2 cellular contexts compared by ENCODE assay signal in the genomic region with DNA sequence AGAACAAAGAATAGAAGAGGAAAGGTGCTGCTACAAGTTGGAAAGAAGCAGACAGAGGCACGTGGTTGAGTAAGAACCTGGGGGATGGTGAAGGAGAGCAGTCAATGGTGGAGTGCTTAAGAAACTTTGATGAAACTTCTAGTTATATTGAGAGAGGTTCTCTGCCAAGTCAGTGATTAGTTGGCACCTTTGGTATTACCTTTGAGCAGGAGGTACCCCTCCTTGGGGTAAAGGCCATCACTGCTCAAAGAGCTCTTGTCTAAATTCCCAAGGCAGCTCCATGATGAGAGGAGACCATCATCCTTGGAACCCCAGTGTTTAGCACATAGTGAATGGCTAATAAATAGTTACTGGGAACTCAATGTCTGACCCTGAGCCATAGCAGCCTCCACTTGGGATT.
A peak's percentile ranks its signal among the peaks of the same experiment; 100 is the strongest.
TF ChIP-seq lines count a peak whose summit lies in the region.

No MANE protein-coding gene starts in this region.

TF ChIP-seq in HepG2, 621 proteins besides CTCF, POLR2A, EP300 and RAD21:
- TF ChIP-seq ELF3 (CRISPR knock-in tag; IDR thresholded peaks at IDR 0.05): 0 out of 2 replicates have a peak, but pooled peaks have one; percentile 12
- TF ChIP-seq, protein P1, sequence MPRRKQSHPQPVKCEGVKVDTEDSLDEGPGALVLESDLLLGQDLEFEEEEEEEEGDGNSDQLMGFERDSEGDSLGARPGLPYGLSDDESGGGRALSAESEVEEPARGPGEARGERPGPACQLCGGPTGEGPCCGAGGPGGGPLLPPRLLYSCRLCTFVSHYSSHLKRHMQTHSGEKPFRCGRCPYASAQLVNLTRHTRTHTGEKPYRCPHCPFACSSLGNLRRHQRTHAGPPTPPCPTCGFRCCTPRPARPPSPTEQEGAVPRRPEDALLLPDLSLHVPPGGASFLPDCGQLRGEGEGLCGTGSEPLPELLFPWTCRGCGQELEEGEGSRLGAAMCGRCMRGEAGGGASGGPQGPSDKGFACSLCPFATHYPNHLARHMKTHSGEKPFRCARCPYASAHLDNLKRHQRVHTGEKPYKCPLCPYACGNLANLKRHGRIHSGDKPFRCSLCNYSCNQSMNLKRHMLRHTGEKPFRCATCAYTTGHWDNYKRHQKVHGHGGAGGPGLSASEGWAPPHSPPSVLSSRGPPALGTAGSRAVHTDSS (CRISPR knock-in tag; conservative IDR thresholded peaks at IDR 0.05): no peak

TF ChIP-seq in H1, 55 proteins besides CTCF, POLR2A, EP300 and RAD21:
- TF ChIP-seq BCL11A (IDR thresholded peaks at IDR 0.05; ENCODE audit: low read depth in 2 of 2, low read length in 2 of 2) (no peak), HDAC6 (IDR thresholded peaks at IDR 0.05; ENCODE audit: low read depth, low read length) (no peak), SUZ12 (IDR thresholded peaks at IDR 0.05; ENCODE audit: low read length) (no peak), NRF1 (IDR thresholded peaks at IDR 0.05; ENCODE audit: low read depth, low read length) (no peak), SIX5 (IDR thresholded peaks at IDR 0.05; ENCODE audit: low read depth, low read length) (no peak), TBP (IDR thresholded peaks at IDR 0.05; ENCODE audit: low read depth, low read length) (no peak), JUND (IDR thresholded peaks at IDR 0.05; ENCODE audit: low read length) (no peak), TCF12 (IDR thresholded peaks at IDR 0.05; ENCODE audit: low read depth, low read length) (no peak), NANOG (IDR thresholded peaks at IDR 0.05; ENCODE audit: insufficient read depth, low read depth, low read length, poor library complexity, severe bottlenecking) (no peak), SIN3A (conservative IDR thresholded peaks at IDR 0.05 in 1 of 2, IDR thresholded peaks at IDR 0.05 in 1 of 2; ENCODE audit: low read depth in 1 of 2, low read length in 2 of 2) (no peak), KDM5A (IDR thresholded peaks at IDR 0.05; ENCODE audit: low read length) (no peak), HDAC2 (IDR thresholded peaks at IDR 0.05; ENCODE audit: borderline replicate concordance in 1 of 2, low read depth in 2 of 2, low read length in 2 of 2) (no peak), BRCA1 (IDR thresholded peaks at IDR 0.05; ENCODE audit: low read depth, low read length) (no peak), CBX5 (IDR thresholded peaks at IDR 0.05; ENCODE audit: low read depth, low read length) (no peak), SRF (IDR thresholded peaks at IDR 0.05; ENCODE audit: low read depth, low read length) (no peak), SP4 (IDR thresholded peaks at IDR 0.05; ENCODE audit: low read length) (no peak), JUN (IDR thresholded peaks at IDR 0.05; ENCODE audit: low read depth, low read length) (no peak), CEBPB (IDR thresholded peaks at IDR 0.05; ENCODE audit: low read depth, low read length) (no peak)
- TF ChIP-seq, protein P2, sequence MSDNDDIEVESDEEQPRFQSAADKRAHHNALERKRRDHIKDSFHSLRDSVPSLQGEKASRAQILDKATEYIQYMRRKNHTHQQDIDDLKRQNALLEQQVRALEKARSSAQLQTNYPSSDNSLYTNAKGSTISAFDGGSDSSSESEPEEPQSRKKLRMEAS (IDR thresholded peaks at IDR 0.05): no peak
